In the genomic region with DNA sequence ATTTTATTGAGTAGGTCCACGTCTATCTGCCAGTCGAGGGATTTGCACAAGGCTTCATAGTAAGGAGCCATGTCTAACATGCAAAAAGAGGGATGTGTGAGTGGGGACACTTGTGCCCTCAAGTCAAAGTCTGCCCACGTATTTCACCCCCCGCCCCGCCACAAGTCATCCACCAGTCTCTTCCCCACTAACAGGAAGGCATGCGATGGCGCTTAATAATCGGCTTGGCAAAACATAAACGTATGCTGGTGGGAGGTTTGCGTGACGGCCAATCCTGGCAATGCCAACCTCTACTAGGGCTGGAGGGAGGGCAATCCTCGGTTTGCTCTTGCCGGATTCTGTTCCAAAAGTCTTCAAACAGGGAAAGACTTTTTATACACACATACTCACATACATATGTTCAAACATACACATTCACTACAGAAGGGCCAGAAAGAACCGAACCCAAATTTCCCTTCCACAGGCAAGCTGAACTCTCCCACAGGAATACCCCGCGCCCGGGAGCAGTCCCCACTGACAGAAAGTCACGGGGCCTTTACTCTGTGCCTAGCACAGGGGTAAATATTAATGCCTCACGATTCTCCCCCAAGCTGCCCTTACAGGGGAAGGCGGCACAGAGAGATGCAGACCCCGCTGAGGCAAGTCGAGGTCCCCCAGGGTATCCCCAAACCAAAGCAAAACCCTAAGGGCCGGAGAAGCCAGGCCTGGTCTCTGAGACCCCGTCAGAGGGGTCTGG, we compare ENCODE assay signal across 8 cellular contexts. TPM values are rescaled to one million over a fixed set of nuclear protein-coding genes. Genes with fewer than 3 reads are reported as not detected.
DNase-seq lines count a peak whose midpoint lies in the region; ATAC-seq and TF ChIP-seq lines count a peak whose summit lies in the region.

No MANE protein-coding gene starts in this region.

- H3K4me2 ChIP-seq in skeletal muscle satellite cell (ENCODE audit: low read length), result peak overlapping the region; percentile 92

- CTCF ChIA-PET in activated naive CD4-positive, alpha-beta T cell treated with anti-CD3 and anti-CD28 coated beads, Interleukin-2, amount 10 ng/mL, durations not matched to agents 7 days and 5 days (lab: Charles Lee), result interaction anchor here (0.7 to 5.4 kb wide), 7 partner anchors 15 to 462 kb away, joined by 3 to 33 read pairs (median 14); no protein-coding TSS in a partner anchor

- peak overlapping the region; percentile 88 for H3K4me3 Mint-ChIP-seq in activated naive CD4-positive, alpha-beta T cell treated with anti-CD3 and anti-CD28 coated beads, Interleukin-2, amount 10 ng/mL, durations not matched to agents 7 days and 5 days

- ATAC-seq in right cardiac atrium, result peak in 1 of 2 donors; percentile 44

- peak overlapping the region; percentile 96 for H3K9ac ChIP-seq in HUES6 (ENCODE audit: low read length)
- peak overlapping the region; percentile 96 for H3K9ac ChIP-seq in skeletal muscle satellite cell (ENCODE audit: low read depth, low read length)

- 19% methylated on average over 24 of the region's 24 CpGs for WGBS in right cardiac atrium

- H3K9me3 Mint-ChIP-seq in activated naive CD4-positive, alpha-beta T cell treated with anti-CD3 and anti-CD28 coated beads, Interleukin-2, amount 10 ng/mL, durations not matched to agents 7 days and 5 days, result no peaks in the 10 kb centered on the region

- peaks cover 31% of the 10 kb centered on the region for H3K4me1 Mint-ChIP-seq in activated naive CD4-positive, alpha-beta T cell treated with anti-CD3 and anti-CD28 coated beads, Interleukin-2, amount 10 ng/mL, durations not matched to agents 7 days and 5 days

- H3K27me3 ChIP-seq in HUES6 (ENCODE audit: control insufficient read depth, insufficient read depth, low read length) (no peaks in the 10 kb centered on the region), right cardiac atrium (ENCODE audit: control insufficient read depth, insufficient read depth) (no peaks in the 10 kb centered on the region), skeletal muscle satellite cell (ENCODE audit: control insufficient read depth, insufficient read depth, low read length) (peaks cover 5% of the 10 kb centered on the region)

- H3K36me3 Mint-ChIP-seq in activated naive CD4-positive, alpha-beta T cell treated with anti-CD3 and anti-CD28 coated beads, Interleukin-2, amount 10 ng/mL, durations not matched to agents 7 days and 5 days, result peaks cover 35% of the 10 kb centered on the region

- H3K36me3 ChIP-seq in HUES6 (ENCODE audit: control insufficient read depth, insufficient read depth, low read length), result peaks cover 39% of the 10 kb centered on the region
- peaks cover 30% of the 10 kb centered on the region for H3K36me3 ChIP-seq in skeletal muscle satellite cell (ENCODE audit: insufficient read depth, low read length)

- no peaks in the 10 kb centered on the region for H3K9me3 ChIP-seq in HUES6 (ENCODE audit: control insufficient read depth, insufficient read depth, low read depth, low read length)
- no peaks in the 10 kb centered on the region for H3K9me3 ChIP-seq in right cardiac atrium (ENCODE audit: control insufficient read depth, low read length)
- H3K9me3 ChIP-seq in skeletal muscle satellite cell (replicated peaks; ENCODE audit: low read length), result no peaks in the 10 kb centered on the region

- peak overlapping the region; percentile 44; the same call in 1 of the 2 replicates for H3K27ac ChIP-seq in HUES6 (ENCODE audit: low read depth, low read length)
- peak overlapping the region; percentile 78 for H3K27ac ChIP-seq in right cardiac atrium (ENCODE audit: low read length)

- peak overlapping the region; percentile 93 for H3K27ac Mint-ChIP-seq in activated naive CD4-positive, alpha-beta T cell treated with anti-CD3 and anti-CD28 coated beads, Interleukin-2, amount 10 ng/mL, durations not matched to agents 7 days and 5 days

- in situ Hi-C loops in GM13976 (cut with MboI; ENCODE audit: low sequenced_read_pairs, unreplicated experiment), result loop anchor here (10.0 kb wide), 1 partner anchor 442 kb away; no protein-coding TSS in a partner anchor

- H3K27me3 Mint-ChIP-seq in activated naive CD4-positive, alpha-beta T cell treated with anti-CD3 and anti-CD28 coated beads, Interleukin-2, amount 10 ng/mL, durations not matched to agents 7 days and 5 days, result peaks cover 4% of the 10 kb centered on the region

- DNase-seq in GM12864 (ENCODE audit: low read depth) (no peak), right cardiac atrium (peak in 1 of 3 donors; percentile 51), NCI-H1105 treated with DMSO at 0.1 percent for 48 hours (lab: John Stamatoyannopoulos, UW) (no peak), GM13976 (ENCODE audit: low spot score) (no peak), dedifferentiated amniotic fluid mesenchymal stem cell (ENCODE audit: extremely low spot score) (no peak)
- DNase-seq in activated naive CD4-positive, alpha-beta T cell treated with anti-CD3 and anti-CD28 coated beads, Interleukin-2, amount 10 ng/mL, durations not matched to agents 7 days and 5 days, result peak; percentile 39

- H3K4me3 ChIP-seq in GM12864 (ENCODE audit: low read depth, low read length) (peak overlapping the region; percentile 68), HUES6 (ENCODE audit: low read depth, low read length) (peak overlapping the region; percentile 99), right cardiac atrium (ENCODE audit: low read length) (peak overlapping the region; percentile 80), skeletal muscle satellite cell (ENCODE audit: low read length) (peak overlapping the region; percentile 80)

- TF ChIP-seq CTCF in GM12864 (IDR thresholded peaks at IDR 0.05; ENCODE audit: low read depth, low read length, missing control alignments) (no peak), GM13976 (IDR thresholded peaks at IDR 0.05; ENCODE audit: borderline replicate concordance, control extremely low read depth, extremely low read depth, insufficient read depth, missing control alignments) (no peak)

- intact Hi-C loops in right cardiac atrium (cut with DNase I), result no loop called here

- 0 out of 2 replicates have a peak, but pooled peaks cover 4% of the 10 kb centered on the region for H3K4me1 ChIP-seq in HUES6 (ENCODE audit: control insufficient read depth, insufficient read depth, low read length)
- peaks cover 3% of the 10 kb centered on the region for H3K4me1 ChIP-seq in right cardiac atrium (ENCODE audit: control insufficient read depth, insufficient read depth, low read length)
- peaks cover 11% of the 10 kb centered on the region for H3K4me1 ChIP-seq in skeletal muscle satellite cell (ENCODE audit: control insufficient read depth, insufficient read depth, low read length)

RNA-seq across cellular contexts. Expression of a gene that starts 0.7 kb away (rescaled TPM):
- total RNA-seq in right cardiac atrium, result 10 to 100 TPM; 62.8 to 75.1 (median 71.5) TPM
- 86.4 TPM for polyA plus RNA-seq in right cardiac atrium
- 98.5 and 100 TPM in 2 replicates for total RNA-seq in skeletal muscle satellite cell (2012; rRNA removed)
